16 cellular contexts compared by ENCODE assay signal in genomic region chr16:47065766-47066688, GRCh38.
"Had no signal": no experiment of that assay in that cellular context is flagged by ENCODE, and none has a peak within 500 bp of the region (broad histone marks: within the 10 kb centered on the region; RNA-seq: fewer than 3 reads in every experiment).

No MANE protein-coding gene starts in this region.

- DNase-seq: activated CD4-positive, alpha-beta T cell treated with anti-CD3 and anti-CD28 coated beads, Interleukin-2, amount 50 U/mL, for 48 hours; activated CD4-positive, CD25-positive, alpha-beta regulatory T cell treated with anti-CD3 and anti-CD28 coated beads, Interleukin-2, amount 50 U/mL, for 72 hours; activated gamma-delta T cell; activated naive CD8-positive, alpha-beta T cell treated with anti-CD3 and anti-CD28 coated beads for 36 hours; activated T-cell treated with anti-CD3 and anti-CD28 coated beads, Interleukin-2, amount 50 U/mL, for 48 hours; anterior cingulate cortex; esophagus squamous epithelium; foreskin fibroblast; immature natural killer cell; left colon; mammary epithelial cell; ovary; right cardiac atrium; stimulated activated naive B cell treated with anti-CD40 and anti-IgM and Interleukin-4, amounts not matched to agents 10 μg/mL and 1 μg/mL and 100 μg/mL, for 72 hours; transverse colon had no signal

- ATAC-seq: right cardiac atrium; stimulated activated naive B cell treated with anti-CD40 and anti-IgM and Interleukin-4, amounts not matched to agents 10 μg/mL and 1 μg/mL and 100 μg/mL, for 72 hours had no signal

- H3K27me3 ChIP-seq: esophagus squamous epithelium, ovary, transverse colon had no signal

- H3K4me1 ChIP-seq: esophagus squamous epithelium had no signal

- H3K36me3 ChIP-seq: esophagus squamous epithelium, ovary, transverse colon had no signal

- H3K4me3 ChIP-seq: esophagus squamous epithelium, ovary, smooth muscle cell, transverse colon had no signal

- H3K27ac ChIP-seq: esophagus squamous epithelium, ovary, transverse colon had no signal

- H3K9me3 ChIP-seq: esophagus squamous epithelium, ovary, transverse colon had no signal
